ENCODE assay signal across 11 cellular contexts in the genomic region with DNA sequence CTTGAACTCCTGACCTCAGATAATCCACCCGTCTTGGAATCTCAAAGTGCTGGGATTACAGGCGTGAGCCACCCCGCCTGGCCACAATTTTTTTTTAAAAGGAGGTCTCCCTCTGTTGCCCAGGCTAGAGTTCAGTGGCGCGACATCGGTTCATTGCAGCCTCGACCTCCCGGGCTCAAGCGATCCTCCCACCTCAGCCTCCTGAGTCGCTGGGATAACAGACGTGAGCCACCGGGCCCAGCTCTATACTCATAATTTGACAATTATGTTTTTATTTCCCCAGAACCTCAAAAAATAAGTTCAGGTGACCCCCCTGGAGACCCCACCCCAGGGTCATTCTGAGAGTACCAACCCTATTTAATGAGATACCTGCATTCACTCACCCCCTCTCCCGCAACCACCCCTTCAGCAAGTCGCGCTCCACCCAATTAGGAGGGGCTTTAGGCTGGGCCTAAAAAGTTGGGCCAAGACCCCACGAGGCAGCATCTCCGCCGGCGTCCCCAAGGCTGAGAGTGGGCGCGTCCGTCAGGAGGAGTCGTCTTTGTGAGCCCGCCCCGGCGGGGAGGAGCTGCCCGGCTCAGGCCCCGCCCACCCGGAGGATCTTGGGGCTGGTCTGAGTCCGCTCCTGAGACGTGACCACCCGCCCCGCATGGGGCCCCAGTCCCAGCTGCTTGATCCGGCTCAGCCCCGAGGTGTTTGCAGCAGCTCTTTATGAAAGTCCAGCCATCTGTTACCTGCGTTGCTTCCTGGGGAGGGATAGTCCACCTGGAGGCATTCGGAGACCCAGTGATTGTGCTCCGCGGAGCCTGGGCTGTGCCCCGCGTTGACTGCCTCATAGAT. TPM values are rescaled to one million over a fixed set of nuclear protein-coding genes. Genes with fewer than 3 reads are reported as not detected.
DNase-seq lines count a peak whose midpoint lies in the region; ATAC-seq and TF ChIP-seq lines count a peak whose summit lies in the region.
"Had no signal": no experiment of that assay in that cellular context is flagged by ENCODE, and none has a peak within 500 bp of the region (broad histone marks: within the 10 kb centered on the region; RNA-seq: fewer than 3 reads in every experiment).

A gene with protein sequence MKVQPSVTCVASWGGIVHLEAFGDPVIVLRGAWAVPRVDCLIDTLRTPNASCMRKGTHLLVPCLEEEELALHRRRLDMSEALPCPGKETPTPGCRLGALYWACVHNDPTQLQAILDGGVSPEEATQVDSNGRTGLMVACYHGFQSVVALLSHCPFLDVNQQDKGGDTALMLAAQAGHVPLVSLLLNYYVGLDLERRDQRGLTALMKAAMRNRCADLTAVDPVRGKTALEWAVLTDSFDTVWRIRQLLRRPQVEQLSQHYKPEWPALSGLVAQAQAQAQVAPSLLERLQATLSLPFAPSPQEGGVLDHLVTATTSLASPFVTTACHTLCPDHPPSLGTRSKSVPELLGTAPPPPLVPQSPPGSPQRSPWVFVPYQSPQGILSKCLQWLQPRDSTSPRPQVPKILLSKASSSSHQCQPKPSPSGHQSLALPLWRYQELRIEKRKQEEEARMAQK (plus strand): TSS at position 628 of the 840 bp plus-strand sequence. CDS start 84 bp downstream, at position 712.

- H3K27me3 Mint-ChIP-seq in GM23338 (ENCODE audit: insufficient read depth, low read depth, poor library complexity) = peaks cover 25% of the 10 kb centered on the region
- H3K27me3 Mint-ChIP-seq: stimulated activated naive CD8-positive, alpha-beta T cell treated with anti-CD3 and anti-CD28 coated beads, Interleukin-15, Interleukin-2, amounts not matched to agents 100 ng/mL and 50 ng/mL, for 24 hours had no signal

- H3K4me1 Mint-ChIP-seq in GM23338 = peaks cover 19% of the 10 kb centered on the region; the same call in 2 of the 3 replicates

- no peak within 1 kb of the TSS for H3K27ac Mint-ChIP-seq in GM23338

- peak within 1 kb of the TSS; percentile 77 for H3K4me2 ChIP-seq in GM23338

- H2AFZ ChIP-seq in GM23338 = peak within 1 kb of the TSS; percentile 92

- H3K27ac ChIP-seq in GM23338 (ENCODE audit: low read depth) (no peak within 1 kb of the TSS), heart left ventricle (peak within 1 kb of the TSS in 2 of 12 donors; percentile 72 to 77), psoas muscle (no peak within 1 kb of the TSS)

- DNase-seq in GM23338 (ENCODE audit: low spot score) = peak; percentile 94
- DNase-seq in NCI-H82 (lab: John Stamatoyannopoulos, UW) = peak; percentile 99
- DNase-seq in heart left ventricle = peak in 3 of 5 donors; percentile 13 to 70 (median 38)
- DNase-seq in psoas muscle = peak; percentile 61 to 72
- no peak for DNase-seq in hippocampal formation (lab: John Stamatoyannopoulos, UW)
- no peak for DNase-seq in DMS114 treated with DMSO at 0.1 percent for 48 hours (lab: John Stamatoyannopoulos, UW; ENCODE audit: unreplicated experiment)
- DNase-seq: caudate nucleus, MG63 had no signal

- intact Hi-C loops in heart left ventricle (cut with DNase I) (no loop called here), psoas muscle (cut with DNase I) (no loop called here)

- no peak for TF ChIP-seq POLR2A in heart left ventricle (IDR thresholded peaks at IDR 0.05)

- ATAC-seq in GM23338 (peak; percentile 88), heart left ventricle (no peak), psoas muscle (peak in 1 of 4 donors; percentile 17), GM21390 (IDR thresholded peaks at IDR 0.05; ENCODE audit: unreplicated experiment) (no peak), HG03135 (IDR thresholded peaks at IDR 0.05; ENCODE audit: unreplicated experiment) (no peak)

- no peaks in the 10 kb centered on the region for H4K20me1 ChIP-seq in GM23338 (replicated peaks; ENCODE audit: insufficient read depth)

- H3K9me2 ChIP-seq in GM23338 (ENCODE audit: insufficient read depth) = no peaks in the 10 kb centered on the region

- H3K36me3 ChIP-seq in GM23338 (ENCODE audit: insufficient read depth) (no peaks in the 10 kb centered on the region), heart left ventricle (no peaks in the 10 kb centered on the region), psoas muscle (ENCODE audit: insufficient read depth in 1 of 2, low read depth in 1 of 2) (no peaks in the 10 kb centered on the region)
- H3K36me3 ChIP-seq: MG63 had no signal

- no peaks in the 10 kb centered on the region; the same call in 2 of the 3 replicates for H3K9me3 Mint-ChIP-seq in GM23338

- peak within 1 kb of the TSS; percentile 70; the same call in 2 of the 3 replicates for H3K4me3 Mint-ChIP-seq in GM23338
- H3K4me3 Mint-ChIP-seq: stimulated activated naive CD8-positive, alpha-beta T cell treated with anti-CD3 and anti-CD28 coated beads, Interleukin-15, Interleukin-2, amounts not matched to agents 100 ng/mL and 50 ng/mL, for 24 hours had no signal

- peaks cover 3% of the 10 kb centered on the region; the same call in 1 of the 2 replicates for H3F3A ChIP-seq in GM23338 (replicated peaks; ENCODE audit: low read depth)

- TF ChIP-seq CTCF in GM23338 (conservative IDR thresholded peaks at IDR 0.05; ENCODE audit: low read depth in 2 of 2) (no peak), heart left ventricle (IDR thresholded peaks at IDR 0.05) (no peak), psoas muscle (IDR thresholded peaks at IDR 0.05) (no peak)

- H3K4me3 ChIP-seq in GM23338 (peak within 1 kb of the TSS; percentile 60), heart left ventricle (no peak within 1 kb of the TSS), psoas muscle (no peak within 1 kb of the TSS)
- H3K4me3 ChIP-seq: MG63 had no signal

- H3K4me1 ChIP-seq in GM23338 (ENCODE audit: insufficient read depth) = peaks cover 12% of the 10 kb centered on the region
- H3K4me1 ChIP-seq in heart left ventricle = peaks cover 3 to 25% (median 12%) of the 10 kb centered on the region in 12 donors
- peaks cover 12% of the 10 kb centered on the region for H3K4me1 ChIP-seq in psoas muscle

- no peaks in the 10 kb centered on the region for H3K36me3 Mint-ChIP-seq in GM23338 (ENCODE audit: low read depth)

- H3K79me2 ChIP-seq in GM23338 (replicated peaks; ENCODE audit: insufficient read depth) = no peaks in the 10 kb centered on the region

- no peaks in the 10 kb centered on the region for H3K9me3 ChIP-seq in heart left ventricle
- H3K9me3 ChIP-seq in psoas muscle = no peaks in the 10 kb centered on the region
- H3K9me3 ChIP-seq: MG63 had no signal

- WGBS in heart left ventricle, 4 donors = 51 to 73% (median 62%) methylated on average over 24 to 41 of the region's 41 CpGs
- WGBS in psoas muscle, 3 donors = 46 to 55% (median 48%) methylated on average over 30 to 41 of the region's 41 CpGs

- H3K27me3 ChIP-seq in GM23338 (ENCODE audit: insufficient read depth) = peaks cover 12% of the 10 kb centered on the region; the same call in 1 of the 2 replicates
- H3K27me3 ChIP-seq in heart left ventricle = no peaks in the 10 kb centered on the region
- H3K27me3 ChIP-seq in psoas muscle (ENCODE audit: insufficient read depth in 3 of 3, low read length in 2 of 3) = peaks cover 0 to 18% (median 0%) of the 10 kb centered on the region in 3 donors
- H3K27me3 ChIP-seq: MG63 had no signal

TF ChIP-seq in GM23338, 12 proteins besides CTCF, POLR2A, EP300 and RAD21 (continues in another document):
- TF ChIP-seq JUNB (IDR thresholded peaks at IDR 0.05; ENCODE audit: unreplicated experiment) (no peak), NANOG (IDR thresholded peaks at IDR 0.05; ENCODE audit: borderline replicate concordance) (no peak), EZH2phosphoT487 (IDR thresholded peaks at IDR 0.05; ENCODE audit: unreplicated experiment) (no peak), STAT1 (IDR thresholded peaks at IDR 0.05; ENCODE audit: unreplicated experiment) (no peak), EZH2 (IDR thresholded peaks at IDR 0.05; ENCODE audit: low read depth, unreplicated experiment) (no peak), ZNF114 (CRISPR knock-in tag; IDR thresholded peaks at IDR 0.05) (no peak), ZNF331 (CRISPR knock-in tag; IDR thresholded peaks at IDR 0.05; ENCODE audit: low read depth) (no peak)
- TF ChIP-seq, protein P1, sequence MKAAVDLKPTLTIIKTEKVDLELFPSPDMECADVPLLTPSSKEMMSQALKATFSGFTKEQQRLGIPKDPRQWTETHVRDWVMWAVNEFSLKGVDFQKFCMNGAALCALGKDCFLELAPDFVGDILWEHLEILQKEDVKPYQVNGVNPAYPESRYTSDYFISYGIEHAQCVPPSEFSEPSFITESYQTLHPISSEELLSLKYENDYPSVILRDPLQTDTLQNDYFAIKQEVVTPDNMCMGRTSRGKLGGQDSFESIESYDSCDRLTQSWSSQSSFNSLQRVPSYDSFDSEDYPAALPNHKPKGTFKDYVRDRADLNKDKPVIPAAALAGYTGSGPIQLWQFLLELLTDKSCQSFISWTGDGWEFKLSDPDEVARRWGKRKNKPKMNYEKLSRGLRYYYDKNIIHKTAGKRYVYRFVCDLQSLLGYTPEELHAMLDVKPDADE (IDR thresholded peaks at IDR 0.05) = no peak

RNA-seq across cellular contexts. Expression of the gene that starts here (rescaled TPM):
- total RNA-seq in GM23338 (2014; rRNA removed; shearing (Covaris generic)) = 0.27 and 1.7 TPM in 2 replicates
- polyA plus RNA-seq in GM23338 (2016; fragmentation: Nextera tagmentation; extraction: Ambion mirVana) (0.27 and 0.42 TPM in 2 replicates), heart left ventricle (not detected), psoas muscle (under 1 TPM in 1 of 3 donors, not detected in 2; 0.16 TPM)
- total RNA-seq in heart left ventricle (not detected), psoas muscle (not detected)

Comparison
In these comparisons a context has a peak if more than half of its experiments do, and no peak if none do; other contexts are left out.
1. Peak in DNase-seq in heart left ventricle; RNA of the gene not detected or under 1 TPM.
2. Peak in DNase-seq in psoas muscle; RNA of the gene not detected or under 1 TPM.
3. DNase-seq: peak in GM23338 (single experiment) and NCI-H82 (single experiment); none in hippocampal formation (0 of 2) and DMS114 treated with DMSO at 0.1 percent for 48 hours (single experiment).